In genomic region chr16:68445458-68445857, GRCh38 we compare ENCODE assay signal across 8 cellular contexts. TPM values are rescaled to one million over a fixed set of nuclear protein-coding genes. Genes with fewer than 3 reads are reported as not detected.
DNase-seq lines count a peak whose midpoint lies in the region; ATAC-seq, FAIRE-seq and TF ChIP-seq lines count a peak whose summit lies in the region.

No MANE protein-coding gene starts in this region.

- DNase-seq in stimulated activated CD4-positive, alpha-beta T cell treated with anti-CD3 and anti-CD28 coated beads, Interleukin-15, amount 100 ng/mL, for 48 hours (ENCODE audit: low read depth in 2 of 2) = peak; percentile 13 to 36
- no peak for DNase-seq in stimulated activated CD4-positive, alpha-beta T cell treated with anti-CD3 and anti-CD28 coated beads, Interleukin-4, amount 100 ng/mL, for 1 hour
- peak; percentile 88 for DNase-seq in NCI-H1092 treated with DMSO at 0.1 percent for 48 hours (lab: John Stamatoyannopoulos, UW)
- peak; percentile 69 for DNase-seq in SHP77 treated with DMSO at 0.1 percent for 48 hours (lab: John Stamatoyannopoulos, UW)
- DNase-seq in fibroblast of mammary gland (ENCODE audit: low read depth) = peak; percentile 44
- no peak for DNase-seq in spleen
- no peak for DNase-seq in kidney

- intact Hi-C loops in spleen (cut with DNase I; ENCODE audit: low total_unique reads) = no loop called here
- intact Hi-C loops in kidney (cut with DNase I) = no loop called here

- H3K27ac ChIP-seq in spleen (no peak overlapping the region), kidney (ENCODE audit: low read depth in 2 of 2, low read length in 2 of 2) (no peak overlapping the region)

- H3K36me3 ChIP-seq in spleen (no peaks in the 10 kb centered on the region), kidney (ENCODE audit: control insufficient read depth in 1 of 2, insufficient read depth in 2 of 2, low read length in 2 of 2) (no peaks in the 10 kb centered on the region)

- TF ChIP-seq CTCF in fibroblast of mammary gland (conservative IDR thresholded peaks at IDR 0.05; ENCODE audit: control insufficient read depth, insufficient read depth, low read depth, low read length) = peak; percentile 59
- peak in 9 of 11 experiments; percentile 7 to 59 (median 44) for TF ChIP-seq CTCF in spleen (IDR thresholded peaks at IDR 0.05 in 8 of 11, conservative IDR thresholded peaks at IDR 0.05 in 3 of 11)
- no peak for TF ChIP-seq CTCF in kidney (IDR thresholded peaks at IDR 0.05; ENCODE audit: borderline replicate concordance, extremely low read depth, insufficient read depth)

- WGBS in spleen, 5 donors = 0% methylated on average over 1 of the region's 1 CpG

- no peak overlapping the region for H3K9ac ChIP-seq in kidney (ENCODE audit: low read length in 2 of 2)

- H3K4me3 ChIP-seq in fibroblast of mammary gland (ENCODE audit: control insufficient read depth, low read depth, low read length) (no peak overlapping the region), spleen (no peak overlapping the region), kidney (ENCODE audit: low read length in 2 of 2) (no peak overlapping the region)

- FAIRE-seq in kidney (lab: Jason Lieb, UNC) = no peak

- no peaks in the 10 kb centered on the region for H3K9me3 ChIP-seq in spleen
- H3K9me3 ChIP-seq in kidney (ENCODE audit: control insufficient read depth in 1 of 2, low read length in 2 of 2) = no peaks in the 10 kb centered on the region

- no peak for TF ChIP-seq POLR2A in spleen (IDR thresholded peaks at IDR 0.05)

- no peak for ATAC-seq in GM19023 (IDR thresholded peaks at IDR 0.05; ENCODE audit: unreplicated experiment)

- H3K4me1 ChIP-seq in spleen = peaks cover 6 to 29% (median 22%) of the 10 kb centered on the region in 6 donors
- H3K4me1 ChIP-seq in kidney (ENCODE audit: control insufficient read depth in 1 of 2, insufficient read depth in 1 of 2, low read depth in 1 of 2, low read length in 2 of 2) = peaks cover 7 to 15% of the 10 kb centered on the region in 2 donors

- H3K27me3 ChIP-seq in spleen (replicated peaks in 1 of 7) = peaks cover 0 to 82% (median 23%) of the 10 kb centered on the region in 7 donors

RNA-seq across cellular contexts. Expression of gene SMPD3, which starts 2.9 kb away (rescaled TPM):
- total RNA-seq in spleen (1 to 10 TPM in 6 of 7 donors, under 1 TPM in 1; 0.66 to 6.5 (median 2.9) TPM), kidney (0.72 TPM)
- polyA plus RNA-seq in spleen (1 to 10 TPM in 2 of 3 donors, under 1 TPM in 1; 0.86 to 1.4 (median 1.3) TPM), kidney (ENCODE audit: insufficient read depth, low read depth, low replicate concordance) (0.28 TPM)

Comparison
In these comparisons a context has a peak if more than half of its experiments do, and no peak if none do; other contexts are left out.
1. DNase-seq: peak in stimulated activated CD4-positive, alpha-beta T cell treated with anti-CD3 and anti-CD28 coated beads, Interleukin-15, amount 100 ng/mL, for 48 hours (2 of 2), NCI-H1092 treated with DMSO at 0.1 percent for 48 hours (single experiment), SHP77 treated with DMSO at 0.1 percent for 48 hours (single experiment) and fibroblast of mammary gland (single experiment); none in stimulated activated CD4-positive, alpha-beta T cell treated with anti-CD3 and anti-CD28 coated beads, Interleukin-4, amount 100 ng/mL, for 1 hour (single experiment), spleen (single experiment) and kidney (single experiment).